In the genomic region with DNA sequence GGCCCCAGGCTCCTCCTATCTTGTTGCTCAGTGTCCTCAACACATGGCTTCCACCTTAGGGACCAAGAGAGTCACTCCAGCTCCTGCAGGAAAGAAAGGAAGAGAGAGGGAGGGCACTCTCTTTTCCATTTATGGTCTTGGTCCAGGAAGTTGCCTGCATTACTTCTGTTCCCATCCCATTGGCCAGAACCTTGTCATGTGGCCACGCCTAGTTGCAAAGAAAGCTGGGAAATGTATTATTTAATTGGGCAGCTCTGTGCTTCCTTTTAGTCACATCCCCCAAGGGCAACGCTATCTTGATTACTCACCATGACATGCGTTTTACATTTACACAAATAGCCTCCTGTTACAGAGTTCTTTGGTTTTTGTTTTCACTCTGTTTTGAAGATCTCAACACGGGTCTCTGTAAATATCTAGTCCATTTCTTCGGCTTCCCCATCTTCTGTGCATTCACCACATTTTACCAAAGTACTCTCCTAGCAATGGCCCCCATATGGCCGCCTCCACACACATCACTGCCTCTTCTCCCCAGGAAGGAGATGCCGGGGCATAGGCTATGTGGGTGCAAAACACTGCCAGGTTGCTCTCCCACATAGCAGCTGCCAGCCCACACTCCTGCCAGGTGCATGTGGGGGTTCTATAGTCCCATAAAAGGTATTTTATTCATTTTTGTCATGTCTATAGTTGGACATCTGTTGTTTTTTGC, we compare ENCODE assay signal across 8 cellular contexts. TPM values are rescaled to one million over a fixed set of nuclear protein-coding genes. Genes with fewer than 3 reads are reported as not detected.
DNase-seq lines count a peak whose midpoint lies in the region; ATAC-seq and TF ChIP-seq lines count a peak whose summit lies in the region.

No MANE protein-coding gene starts in this region.

- CTCF ChIA-PET in activated B cell treated with CpG ODN at 0.5 μM for 24 hours (lab: Charles Lee) = interaction anchor here (0.9 to 2.4 kb wide), 6 partner anchors 8 to 229 kb away, joined by 3 to 10 read pairs (median 5); no protein-coding TSS in a partner anchor

- H3K27me3 Mint-ChIP-seq in IgD-negative memory B cell (no peaks in the 10 kb centered on the region), activated B cell treated with CpG ODN at 0.5 μM for 24 hours (no peaks in the 10 kb centered on the region), endodermal cell (ENCODE audit: insufficient read depth) (no peaks in the 10 kb centered on the region)

- no peaks in the 10 kb centered on the region for H3K9me3 ChIP-seq in upper lobe of right lung
- H3K9me3 ChIP-seq in endodermal cell (ENCODE audit: control insufficient read depth, low read length) = no peaks in the 10 kb centered on the region

- peak; percentile 74 for ATAC-seq in activated B cell treated with CpG ODN at 0.5 μM for 24 hours (ENCODE audit: low read depth)
- peak; percentile 67 for ATAC-seq in left ventricle myocardium superior
- peak; percentile 87 for ATAC-seq in upper lobe of right lung
- no peak for ATAC-seq in HG03457 (IDR thresholded peaks at IDR 0.05; ENCODE audit: unreplicated experiment)

- H3K4me1 Mint-ChIP-seq in IgD-negative memory B cell (peaks cover 26 to 31% (median 27%) of the 10 kb centered on the region in 3 donors), activated B cell treated with CpG ODN at 0.5 μM for 24 hours (peaks cover 47% of the 10 kb centered on the region), endodermal cell (no peaks in the 10 kb centered on the region)

- H3K9ac ChIP-seq in endodermal cell (ENCODE audit: extremely low read depth, low read length, poor library complexity, severe bottlenecking) = no peak overlapping the region

- H3K4me3 Mint-ChIP-seq in IgD-negative memory B cell (peak overlapping the region in 3 of 4 donors; percentile 13 to 76 (median 67)), activated B cell treated with CpG ODN at 0.5 μM for 24 hours (peak overlapping the region; percentile 55), endodermal cell (no peak overlapping the region)

- POLR2A ChIA-PET in activated B cell treated with CpG ODN at 0.5 μM for 24 hours (lab: Charles Lee) = interaction anchor here (0.6 to 6.3 kb wide), 18 partner anchors 14 to 169 kb away, joined by 3 to 174 read pairs (median 4); partner anchors contain the start of genes NCOA3 and ZMYND8

- H3K27ac Mint-ChIP-seq in IgD-negative memory B cell (peak overlapping the region; percentile 73 to 94 (median 93)), activated B cell treated with CpG ODN at 0.5 μM for 24 hours (peak overlapping the region; percentile 95), endodermal cell (no peak overlapping the region)

- no peaks in the 10 kb centered on the region for H3K4me1 ChIP-seq in upper lobe of right lung
- H3K4me1 ChIP-seq in endodermal cell (ENCODE audit: control insufficient read depth, insufficient read depth, low read length) = no peaks in the 10 kb centered on the region

- no peak overlapping the region for H3K27ac ChIP-seq in upper lobe of right lung
- H3K27ac ChIP-seq in endodermal cell (ENCODE audit: low read depth, low read length) = no peak overlapping the region

- H3K27me3 ChIP-seq in upper lobe of right lung (no peaks in the 10 kb centered on the region), endodermal cell (ENCODE audit: control insufficient read depth, insufficient read depth, low read length, poor library complexity, severe bottlenecking) (no peaks in the 10 kb centered on the region)

- H3K36me3 ChIP-seq in upper lobe of right lung (no peaks in the 10 kb centered on the region), endodermal cell (ENCODE audit: control insufficient read depth, insufficient read depth, low read length) (no peaks in the 10 kb centered on the region)

- DNase-seq in EL (peak; percentile 98), activated B cell treated with CpG ODN at 0.5 μM for 24 hours (no peak), left ventricle myocardium superior (no peak), upper lobe of right lung (no peak), endodermal cell (no peak)
- DNase-seq in central memory CD4-positive, alpha-beta T cell = no peak

- WGBS in endodermal cell (ENCODE audit: insufficient coverage in 1 of 2, insufficient read length in 1 of 2), 2 experiments = 90 to 95% methylated on average over 5 to 7 of the region's 7 CpGs

- intact Hi-C loops in activated B cell treated with CpG ODN at 0.5 μM for 24 hours (cut with micrococcal nuclease) (loop anchor here (1.0 to 5.0 kb wide), 5 partner anchors 20 to 220 kb away; no protein-coding TSS in a partner anchor), left ventricle myocardium superior (cut with micrococcal nuclease) (loop anchor here (2.0 to 10.0 kb wide), 2 partner anchors 75 to 233 kb away; no protein-coding TSS in a partner anchor), upper lobe of right lung (cut with DNase I) (no loop called here)

- peaks cover 0 to 13% (median 4%) of the 10 kb centered on the region in 3 donors for H3K9me3 Mint-ChIP-seq in IgD-negative memory B cell
- H3K9me3 Mint-ChIP-seq in activated B cell treated with CpG ODN at 0.5 μM for 24 hours = peaks cover 4% of the 10 kb centered on the region
- H3K9me3 Mint-ChIP-seq in endodermal cell = peaks cover 5% of the 10 kb centered on the region

- H3K4me3 ChIP-seq in upper lobe of right lung = no peak overlapping the region
- no peak overlapping the region for H3K4me3 ChIP-seq in endodermal cell (ENCODE audit: low read length)

- TF ChIP-seq CTCF in activated B cell treated with CpG ODN at 0.5 μM for 24 hours (IDR thresholded peaks at IDR 0.05) (no peak), upper lobe of right lung (IDR thresholded peaks at IDR 0.05) (no peak), endodermal cell (conservative IDR thresholded peaks at IDR 0.05) (no peak)

- no peaks in the 10 kb centered on the region for H3K36me3 Mint-ChIP-seq in IgD-negative memory B cell
- H3K36me3 Mint-ChIP-seq in activated B cell treated with CpG ODN at 0.5 μM for 24 hours (ENCODE audit: low read depth) = peaks cover 16% of the 10 kb centered on the region
- no peaks in the 10 kb centered on the region for H3K36me3 Mint-ChIP-seq in endodermal cell (ENCODE audit: low read depth)

RNA-seq across cellular contexts. Expression of gene ZMYND8, which starts 35.7 kb away (rescaled TPM):
- polyA plus RNA-seq in IgD-negative memory B cell = 16.7 TPM
- 42.6 and 44.7 TPM in 2 replicates for total RNA-seq in activated B cell treated with CpG ODN at 0.5 μM for 24 hours
- total RNA-seq in left ventricle myocardium superior = 40.1 TPM
- total RNA-seq in upper lobe of right lung = 45.7 TPM
- total RNA-seq in endodermal cell = 10 to 100 TPM; 85.0 to 99.9 TPM
- 47.1 TPM for polyA plus RNA-seq in endodermal cell (2013, experiment 1 of 2)
- polyA plus RNA-seq in endodermal cell (2013, experiment 2 of 2) = 46.3 TPM
